1 cellular context compared by ENCODE assay signal in the genomic region with DNA sequence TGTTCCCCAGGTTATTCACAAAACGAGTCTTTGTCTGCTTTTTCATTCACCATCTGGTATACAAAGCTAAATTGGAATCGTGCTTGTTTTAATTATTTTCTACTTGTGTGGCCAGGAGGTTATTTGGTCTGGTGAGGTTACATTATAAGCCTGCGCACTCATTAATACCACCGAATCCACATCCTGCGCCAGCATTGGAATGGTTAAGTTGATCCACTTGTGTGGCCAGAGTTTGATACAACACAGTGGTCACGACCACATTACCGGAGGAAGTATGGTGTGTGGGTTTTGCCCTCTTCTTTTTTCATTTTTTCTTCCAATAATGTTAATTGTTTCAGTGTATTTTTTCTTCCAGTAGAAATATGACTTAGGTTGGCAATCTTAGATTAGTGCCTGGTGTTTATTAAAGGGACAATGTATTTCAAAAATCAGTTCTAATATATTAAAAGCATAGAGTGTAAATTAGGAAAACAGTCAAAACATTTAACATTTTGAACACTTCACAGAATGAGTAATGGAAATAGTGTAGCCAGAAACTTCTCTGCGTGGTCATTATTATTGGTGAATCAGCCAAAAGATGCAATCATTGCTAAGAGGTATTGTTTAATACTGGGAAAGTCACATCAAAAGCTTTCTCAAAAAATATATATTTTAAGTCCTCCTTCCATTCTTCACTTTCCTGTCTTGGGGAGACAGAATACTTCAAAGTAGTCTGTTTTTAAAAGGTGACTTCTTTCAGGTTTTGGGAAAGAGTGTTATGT.
A peak's percentile ranks its signal among the peaks of the same experiment; 100 is the strongest.
TF ChIP-seq lines count a peak whose summit lies in the region.

No MANE protein-coding gene starts in this region.

TF ChIP-seq in HCT116, 20 proteins besides CTCF, POLR2A, EP300 and RAD21:
- TF ChIP-seq JUND (IDR thresholded peaks at IDR 0.05), result no peak
- TF ChIP-seq, protein P1, sequence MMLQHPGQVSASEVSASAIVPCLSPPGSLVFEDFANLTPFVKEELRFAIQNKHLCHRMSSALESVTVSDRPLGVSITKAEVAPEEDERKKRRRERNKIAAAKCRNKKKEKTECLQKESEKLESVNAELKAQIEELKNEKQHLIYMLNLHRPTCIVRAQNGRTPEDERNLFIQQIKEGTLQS (IDR thresholded peaks at IDR 0.05), result no peak
- TF ChIP-seq EZH2phosphoT487 (IDR thresholded peaks at IDR 0.05; ENCODE audit: borderline replicate concordance), result no peak
- TF ChIP-seq ELF1 (IDR thresholded peaks at IDR 0.05; ENCODE audit: borderline replicate concordance, low read depth), result no peak
- TF ChIP-seq EGR1 (IDR thresholded peaks at IDR 0.05; ENCODE audit: low read depth), result no peak
- no peak for TF ChIP-seq ZNF274 (IDR thresholded peaks at IDR 0.05; ENCODE audit: low read depth, low read length)
- 0 out of 2 replicates have a peak, but pooled peaks have one; percentile 10 for TF ChIP-seq FOSL1 (IDR thresholded peaks at IDR 0.05; ENCODE audit: low read depth)
